ENCODE assay signal across 23 cellular contexts in the genomic region with DNA sequence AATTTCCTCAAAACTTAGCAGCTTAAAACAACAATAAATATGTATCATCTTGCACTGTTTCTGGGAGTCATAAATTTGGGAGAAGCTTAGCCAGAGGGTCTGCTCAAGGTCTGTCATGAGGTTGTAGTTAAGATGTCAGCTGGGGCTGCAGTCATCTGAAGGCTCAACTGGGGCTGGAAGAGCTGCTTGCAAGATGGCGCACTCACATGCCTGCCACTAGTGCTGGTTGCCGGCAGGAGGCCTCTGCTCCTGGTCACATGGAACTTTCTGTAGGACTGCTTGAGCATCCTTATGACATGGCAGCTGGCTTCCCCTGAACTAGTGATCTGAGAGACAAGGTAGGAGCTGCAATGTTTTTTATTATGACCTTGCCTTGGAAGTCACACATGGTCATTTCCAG.
DNase-seq lines count a peak whose midpoint lies in the region; TF ChIP-seq lines count a peak whose summit lies in the region.
"Had no signal": no experiment of that assay in that cellular context is flagged by ENCODE, and none has a peak within 500 bp of the region (broad histone marks: within the 10 kb centered on the region; RNA-seq: fewer than 3 reads in every experiment).

No MANE protein-coding gene starts in this region.

- H2AK5ac ChIP-seq in mesenchymal stem cell (ENCODE audit: low read length, severe bottlenecking), result no peak overlapping the region

- H3K4me1 ChIP-seq in left ventricle myocardium inferior, result no peaks in the 10 kb centered on the region
- peaks cover 22% of the 10 kb centered on the region for H3K4me1 ChIP-seq in suprapubic skin
- H3K4me1 ChIP-seq in mesenchymal stem cell (ENCODE audit: control insufficient read depth, insufficient read depth, low read depth, low read length), result peaks cover 18% of the 10 kb centered on the region
- H3K4me1 ChIP-seq: BE2C had no signal

- no peaks in the 10 kb centered on the region for H3K27me3 ChIP-seq in left ventricle myocardium inferior (ENCODE audit: low read depth)
- H3K27me3 ChIP-seq in suprapubic skin, result no peaks in the 10 kb centered on the region
- no peaks in the 10 kb centered on the region for H3K27me3 ChIP-seq in mesenchymal stem cell (ENCODE audit: control insufficient read depth in 1 of 2, insufficient read depth in 1 of 2, low read length in 2 of 2)
- H3K27me3 ChIP-seq: BE2C had no signal

- H2AFZ ChIP-seq in mesenchymal stem cell (ENCODE audit: low read depth, low read length), result no peak overlapping the region

- H3K9me3 ChIP-seq in left ventricle myocardium inferior (replicated peaks), result peaks cover 9% of the 10 kb centered on the region
- no peaks in the 10 kb centered on the region for H3K9me3 ChIP-seq in suprapubic skin
- peaks cover 8% of the 10 kb centered on the region for H3K9me3 ChIP-seq in mesenchymal stem cell (ENCODE audit: control insufficient read depth, low read length)
- H3K9me3 ChIP-seq: BE2C, SK-N-SH had no signal

- DNase-seq in cardiac septum (ENCODE audit: low spot score) (peak; percentile 46), left ventricle myocardium inferior (no peak), ecto neural progenitor cell (ENCODE audit: low spot score) (peak; percentile 19), mesenteric fat pad (ENCODE audit: low spot score) (peak; percentile 59), suprapubic skin (ENCODE audit: low spot score in 2 of 2) (peak; percentile 15 to 19), mesenchymal stem cell (no peak), HUDEP-2 (lab: John Stamatoyannopoulos, UW; ENCODE audit: unreplicated experiment in 76 of 76) (no peak), NCI-H1417 treated with DMSO at 0.1 percent for 48 hours (lab: John Stamatoyannopoulos, UW) (no peak)
- DNase-seq: 8988T, ACHN, BE2C, DMS153, DND-41, HCEC 1CT, KBM-7, MV-4-11, NCI-H1105, NCI-H146, NCI-H2081, NCI-H226, NCI-H510A, NCI-H69 had no signal

- H3K4me2 ChIP-seq in mesenchymal stem cell (ENCODE audit: low read length, poor library complexity, severe bottlenecking), result no peak overlapping the region
- H3K4me2 ChIP-seq: SK-N-SH had no signal

- H3K36me3 ChIP-seq in left ventricle myocardium inferior, result no peaks in the 10 kb centered on the region
- no peaks in the 10 kb centered on the region for H3K36me3 ChIP-seq in suprapubic skin
- no peaks in the 10 kb centered on the region for H3K36me3 ChIP-seq in mesenchymal stem cell (ENCODE audit: control insufficient read depth in 1 of 2, insufficient read depth in 2 of 2, low read depth in 1 of 2, low read length in 2 of 2)
- H3K36me3 ChIP-seq: BE2C had no signal

- H3K27ac ChIP-seq in left ventricle myocardium inferior (replicated peaks), result no peak overlapping the region
- no peak overlapping the region for H3K27ac ChIP-seq in suprapubic skin
- H3K27ac ChIP-seq in mesenchymal stem cell (ENCODE audit: low read length, poor library complexity, severe bottlenecking), result no peak overlapping the region

- H2BK120ac ChIP-seq in mesenchymal stem cell (ENCODE audit: low read depth, low read length), result no peak overlapping the region

- no peak overlapping the region for H3K4ac ChIP-seq in mesenchymal stem cell (ENCODE audit: low read depth in 1 of 2, low read length in 2 of 2)

- no peak for TF ChIP-seq POLR2A in suprapubic skin (IDR thresholded peaks at IDR 0.05)

- TF ChIP-seq CTCF in left ventricle myocardium inferior (IDR thresholded peaks at IDR 0.05; ENCODE audit: borderline replicate concordance) (no peak), suprapubic skin (IDR thresholded peaks at IDR 0.05) (no peak)

- H4K8ac ChIP-seq in mesenchymal stem cell (ENCODE audit: low read length), result no peak overlapping the region

- no peak overlapping the region for H3K23ac ChIP-seq in mesenchymal stem cell (ENCODE audit: low read length in 2 of 2)

- intact Hi-C loops in cardiac septum (cut with DNase I) (no loop called here), left ventricle myocardium inferior (cut with micrococcal nuclease) (no loop called here)

- no peaks in the 10 kb centered on the region for H3K79me1 ChIP-seq in mesenchymal stem cell (replicated peaks; ENCODE audit: low read length, poor library complexity, severe bottlenecking)

- no peak overlapping the region for H3K4me3 ChIP-seq in left ventricle myocardium inferior
- H3K4me3 ChIP-seq in suprapubic skin, result no peak overlapping the region
- H3K4me3 ChIP-seq in mesenchymal stem cell (ENCODE audit: insufficient read depth in 1 of 2, low read depth in 1 of 2, low read length in 2 of 2), result no peak overlapping the region

- no peak overlapping the region for H3K14ac ChIP-seq in mesenchymal stem cell (ENCODE audit: low read length in 2 of 2)

- no peak for TF ChIP-seq EP300 in suprapubic skin (IDR thresholded peaks at IDR 0.05)

- no peak overlapping the region for H3K9ac ChIP-seq in mesenchymal stem cell (ENCODE audit: low read length)
- H3K9ac ChIP-seq: SK-N-SH had no signal

- no peak overlapping the region for H4K91ac ChIP-seq in mesenchymal stem cell (ENCODE audit: low read length)

- no peak overlapping the region for H2BK5ac ChIP-seq in mesenchymal stem cell (ENCODE audit: low read depth, low read length, poor library complexity, severe bottlenecking)

- WGBS in suprapubic skin, result 100% methylated on average over 2 of the region's 2 CpGs
- WGBS in mesenchymal stem cell, result 100% methylated on average over 2 of the region's 2 CpGs

- H3K18ac ChIP-seq in mesenchymal stem cell (ENCODE audit: low read depth in 1 of 2, low read length in 2 of 2), result no peak overlapping the region

- no peak overlapping the region for H2BK12ac ChIP-seq in mesenchymal stem cell (ENCODE audit: low read length in 2 of 2)

- H2BK15ac ChIP-seq in mesenchymal stem cell (ENCODE audit: low read depth, poor library complexity, severe bottlenecking), result no peak overlapping the region

Comparison
In these comparisons a context has a peak if more than half of its experiments do, and no peak if none do; other contexts are left out.
1. DNase-seq: peak in cardiac septum (single experiment), ecto neural progenitor cell (single experiment), mesenteric fat pad (single experiment) and suprapubic skin (2 of 2); none in left ventricle myocardium inferior (single experiment), mesenchymal stem cell (single experiment), HUDEP-2 (0 of 76) and NCI-H1417 treated with DMSO at 0.1 percent for 48 hours (single experiment).